In the genomic region with DNA sequence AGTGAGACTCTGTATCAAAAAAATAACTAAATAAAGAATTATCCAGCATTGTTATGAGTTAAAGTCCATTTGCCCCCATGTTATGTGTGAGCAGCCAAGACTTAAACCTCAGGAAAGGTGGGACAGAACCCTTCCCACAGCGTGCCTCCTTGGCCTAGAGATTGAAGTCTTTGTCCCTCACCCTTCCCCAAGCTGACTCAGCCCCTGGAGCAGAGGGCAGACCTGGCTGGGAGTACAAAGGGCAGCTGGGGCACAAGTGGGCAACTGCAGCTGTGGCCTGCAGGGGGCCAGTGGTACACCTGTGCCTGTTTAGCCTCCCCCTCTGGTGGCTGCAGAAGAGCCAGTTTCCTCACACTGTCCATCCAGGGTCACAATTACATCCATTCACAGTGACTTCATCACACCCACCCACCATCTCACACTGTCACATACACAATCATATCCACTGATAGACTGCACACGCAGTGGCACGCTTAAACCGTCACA, we compare ENCODE assay signal across 8 cellular contexts. TPM values are rescaled to one million over a fixed set of nuclear protein-coding genes. Genes with fewer than 3 reads are reported as not detected.
DNase-seq lines count a peak whose midpoint lies in the region; ATAC-seq and TF ChIP-seq lines count a peak whose summit lies in the region.

No MANE protein-coding gene starts in this region.

- peak; percentile 60 for TF ChIP-seq CTCF in DND-41 (IDR thresholded peaks at IDR 0.05; ENCODE audit: borderline replicate concordance, extremely low read depth, low read length, poor library complexity, severe bottlenecking)
- peak; percentile 55 for TF ChIP-seq CTCF in choroid plexus epithelial cell (conservative IDR thresholded peaks at IDR 0.05; ENCODE audit: low read depth, low read length)
- peak; percentile 51 for TF ChIP-seq CTCF in lower lobe of right lung (IDR thresholded peaks at IDR 0.05)
- peak in 1 of 5 experiments; percentile 43 for TF ChIP-seq CTCF in tibial nerve (IDR thresholded peaks at IDR 0.05)

- peaks cover 36% of the 10 kb centered on the region for H3K4me1 ChIP-seq in DND-41 (ENCODE audit: insufficient read depth, low read length)
- peaks cover 25% of the 10 kb centered on the region for H3K4me1 ChIP-seq in lower lobe of right lung
- peaks cover 0 to 42% (median 20%) of the 10 kb centered on the region in 4 donors for H3K4me1 ChIP-seq in tibial nerve

- no peaks in the 10 kb centered on the region for H3K27me3 ChIP-seq in DND-41 (ENCODE audit: insufficient read depth, low read length, poor library complexity)
- H3K27me3 ChIP-seq in lower lobe of right lung (ENCODE audit: low read depth): no peaks in the 10 kb centered on the region
- H3K27me3 ChIP-seq in tibial nerve: no peaks in the 10 kb centered on the region

- H3K36me3 ChIP-seq in DND-41 (ENCODE audit: insufficient read depth, low read length): peaks cover 12% of the 10 kb centered on the region; the same call in 1 of the 2 replicates
- no peaks in the 10 kb centered on the region for H3K36me3 ChIP-seq in lower lobe of right lung
- H3K36me3 ChIP-seq in tibial nerve: peaks cover 0 to 32% (median 0%) of the 10 kb centered on the region in 3 donors

- TF ChIP-seq EP300 in tibial nerve (IDR thresholded peaks at IDR 0.05): no peak

- intact Hi-C loops in lower lobe of right lung (cut with DNase I): no loop called here

- H3K27ac ChIP-seq in DND-41 (ENCODE audit: low read length): peak overlapping the region; percentile 84
- H3K27ac ChIP-seq in lower lobe of right lung: peak overlapping the region; percentile 95
- peak overlapping the region; percentile 81 to 96 (median 93) for H3K27ac ChIP-seq in tibial nerve

- TF ChIP-seq POLR2A in tibial nerve (IDR thresholded peaks at IDR 0.05): no peak

- 7 to 13% methylated on average over 4 of the region's 4 CpGs for WGBS in tibial nerve, 2 donors

- ATAC-seq in DND-41 (ENCODE audit: insufficient read depth, low read depth) (peak; percentile 37), GM19372 (IDR thresholded peaks at IDR 0.05; ENCODE audit: low read depth, unreplicated experiment) (peak; percentile 51), HG03342 (IDR thresholded peaks at IDR 0.05; ENCODE audit: unreplicated experiment) (peak; percentile 53), lower lobe of right lung (peak; percentile 58 to 60)

- H2AFZ ChIP-seq in DND-41 (ENCODE audit: low read depth, low read length): peak overlapping the region; percentile 81

- peak overlapping the region; percentile 97 for H3K4me2 ChIP-seq in DND-41 (ENCODE audit: insufficient read depth, low read length)

- peak overlapping the region; percentile 27 to 77 for H3K4me3 ChIP-seq in DND-41 (ENCODE audit: low read depth in 1 of 2, low read length in 2 of 2)
- peak overlapping the region; percentile 74 for H3K4me3 ChIP-seq in choroid plexus epithelial cell (ENCODE audit: low read depth, low read length)
- H3K4me3 ChIP-seq in lower lobe of right lung: peak overlapping the region; percentile 68
- H3K4me3 ChIP-seq in tibial nerve: peak overlapping the region; percentile 53 to 76 (median 60)

- 0 out of 2 replicates have a peak, but pooled peaks cover 2% of the 10 kb centered on the region for H4K20me1 ChIP-seq in DND-41 (ENCODE audit: insufficient read depth, low read length)

- H3K9ac ChIP-seq in DND-41 (ENCODE audit: low read depth, low read length): peak overlapping the region; percentile 66

- H3K9me3 ChIP-seq in DND-41 (ENCODE audit: insufficient read depth, low read length, severe bottlenecking) (no peaks in the 10 kb centered on the region), lower lobe of right lung (no peaks in the 10 kb centered on the region), tibial nerve (no peaks in the 10 kb centered on the region)

- DNase-seq in DND-41: peak; percentile 42
- peak; percentile 89 for DNase-seq in RKO (ENCODE audit: low spot score)
- no peak for DNase-seq in choroid plexus epithelial cell (ENCODE audit: low read depth)
- no peak for DNase-seq in lower lobe of right lung
- no peak for DNase-seq in tibial nerve (ENCODE audit: low spot score in 2 of 2)
- no peak for DNase-seq in putamen (ENCODE audit: low spot score)

- peaks cover 17% of the 10 kb centered on the region for H3K79me2 ChIP-seq in DND-41 (ENCODE audit: insufficient read depth, low read length)

RNA-seq across cellular contexts. Expression of a gene that starts 0.9 kb away (rescaled TPM):
- 20.6 TPM for total RNA-seq in lower lobe of right lung
- total RNA-seq in tibial nerve: 10 to 100 TPM; 32.2 to 61.0 (median 45.6) TPM

RNA-seq across cellular contexts. Expression of a gene that starts 7.5 kb away (rescaled TPM):
- total RNA-seq in lower lobe of right lung (17.8 TPM), tibial nerve (10 to 100 TPM; 20.1 to 52.7 (median 22.6) TPM)

RNA-seq across cellular contexts. Expression of a gene that starts 8.5 kb away (rescaled TPM):
- total RNA-seq in lower lobe of right lung: 48.8 TPM
- total RNA-seq in tibial nerve: 10 to 100 TPM; 37.5 to 61.4 (median 50.0) TPM

RNA-seq across cellular contexts. Expression of a gene that starts 13.3 kb away (rescaled TPM):
- 765 TPM for total RNA-seq in lower lobe of right lung
- 1,000 to 10,000 TPM in 3 of 4 donors, 100 to 1,000 TPM in 1; 809 to 1,472 (median 1,336) TPM for total RNA-seq in tibial nerve

RNA-seq across cellular contexts. Expression of a gene that starts 15.1 kb away (rescaled TPM):
- total RNA-seq in lower lobe of right lung (24.6 TPM), tibial nerve (1,000 to 10,000 TPM in 2 of 4 donors, 100 to 1,000 TPM in 2; 838 to 1,216 (median 1,000) TPM)

Comparison
In these comparisons a context has a peak if more than half of its experiments do, and no peak if none do; other contexts are left out.
1. DNase-seq: peak in DND-41 (single experiment) and RKO (single experiment); none in choroid plexus epithelial cell (single experiment), lower lobe of right lung (single experiment), tibial nerve (0 of 2) and putamen (single experiment).
2. Peak in every context shown above with its lines, with median percentiles within 50 percentile points of each other: ATAC-seq, H3K27ac ChIP-seq and H3K4me3 ChIP-seq.